Comparison of ENCODE assay signal across 8 cellular contexts in genomic region chr2:202635441-202636296, GRCh38. TPM values are rescaled to one million over a fixed set of nuclear protein-coding genes. Genes with fewer than 3 reads are reported as not detected.
DNase-seq lines count a peak whose midpoint lies in the region; ATAC-seq and TF ChIP-seq lines count a peak whose summit lies in the region.

No MANE protein-coding gene starts in this region.

- no peak for TF ChIP-seq CTCF in astrocyte of the cerebellum (IDR thresholded peaks at IDR 0.05; ENCODE audit: low read depth, low read length, missing control alignments)

- peak; percentile 48 for ATAC-seq in GM18508 (IDR thresholded peaks at IDR 0.05; ENCODE audit: insufficient read depth, unreplicated experiment)
- ATAC-seq in HG02885 (IDR thresholded peaks at IDR 0.05; ENCODE audit: poor library complexity, unreplicated experiment) = peak; percentile 57
- ATAC-seq in sciatic nerve = peak; percentile 60

- peak; percentile 42 for DNase-seq in NCI-H146 treated with DMSO at 0.1 percent for 48 hours (lab: John Stamatoyannopoulos, UW; ENCODE audit: unreplicated experiment)
- peak; percentile 88 for DNase-seq in T-helper 9 cell
- DNase-seq in astrocyte of the cerebellum (ENCODE audit: low read depth) = no peak
- peak; percentile 53 to 70 for DNase-seq in hippocampal formation (lab: John Stamatoyannopoulos, UW)
- peak; percentile 82 for DNase-seq in sciatic nerve (ENCODE audit: low spot score)
- no peak for DNase-seq in middle frontal gyrus (ENCODE audit: extremely low spot score, low spot score)

- intact Hi-C loops in sciatic nerve (cut with DNase I) = no loop called here

- peak overlapping the region; percentile 96 for H3K4me3 ChIP-seq in astrocyte of the cerebellum (ENCODE audit: low read depth, low read length)

- in situ Hi-C loops in astrocyte of the cerebellum (cut with HindIII; ENCODE audit: low sequenced_read_pairs) = no loop called here

RNA-seq across cellular contexts. Expression of gene FAM117B, which starts 0.9 kb away (rescaled TPM):
- total RNA-seq in sciatic nerve = 7.8 TPM

Comparison
In these comparisons a context has a peak if more than half of its experiments do, and no peak if none do; other contexts are left out.
1. DNase-seq: peak in NCI-H146 treated with DMSO at 0.1 percent for 48 hours (single experiment), T-helper 9 cell (single experiment), hippocampal formation (2 of 2) and sciatic nerve (single experiment); none in astrocyte of the cerebellum (single experiment) and middle frontal gyrus (single experiment).
2. Peak in every context shown above with its lines, with median percentiles within 50 percentile points of each other: ATAC-seq.